ENCODE assay signal across 8 cellular contexts in the genomic region with DNA sequence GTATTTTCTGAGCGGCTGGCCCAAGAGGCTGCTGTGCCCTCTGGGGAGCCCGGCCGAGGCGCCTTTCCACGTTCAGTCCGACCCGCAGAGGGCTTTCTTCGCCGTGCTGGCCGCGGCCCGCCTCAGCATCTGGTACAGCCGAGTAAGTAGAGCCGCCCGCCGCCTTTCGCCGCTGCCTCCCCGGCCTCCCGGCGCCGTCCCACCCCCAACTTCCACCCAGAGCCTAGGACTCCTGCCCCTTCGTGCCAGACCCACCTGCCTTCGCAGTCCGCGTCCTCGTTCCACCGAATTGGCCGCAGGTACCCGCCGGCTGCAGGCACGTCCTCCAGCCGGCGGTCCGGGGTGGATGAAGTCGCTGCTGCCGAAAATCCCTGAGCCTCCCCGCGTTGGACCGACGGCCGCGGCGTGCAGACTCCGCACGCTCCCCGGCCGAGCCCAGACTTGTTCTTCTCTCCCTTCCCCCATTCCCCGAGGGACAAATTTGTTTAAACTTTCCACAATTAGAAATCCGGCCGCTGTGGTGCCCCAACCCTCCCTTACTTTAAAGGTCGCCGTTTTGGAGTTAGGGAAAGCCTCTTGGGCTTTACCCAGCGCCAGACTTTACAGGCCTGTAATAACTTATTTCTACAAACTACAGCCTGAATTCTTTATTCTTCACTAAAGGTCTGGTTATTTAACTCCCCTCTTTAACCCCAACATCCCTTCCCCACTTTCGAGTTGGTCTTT. TPM values are rescaled to one million over a fixed set of nuclear protein-coding genes. Genes with fewer than 3 reads are reported as not detected.
DNase-seq lines count a peak whose midpoint lies in the region; ATAC-seq and TF ChIP-seq lines count a peak whose summit lies in the region.

No MANE protein-coding gene starts in this region.

- H3K27me3 Mint-ChIP-seq in activated CD4-positive, alpha-beta memory T cell treated with anti-CD3 and anti-CD28 coated beads for 36 hours: no peaks in the 10 kb centered on the region

- H3K4me3 ChIP-seq in HCT116 (replicated peaks in 1 of 2; ENCODE audit: low read depth in 1 of 2, low read length in 2 of 2) (peak overlapping the region; percentile 72 to 93), endocrine pancreas (ENCODE audit: control insufficient read depth, insufficient read depth, low read length) (peak overlapping the region; percentile 95), stomach (peak overlapping the region; percentile 84 to 99 (median 94))

- H2AFZ ChIP-seq in HCT116 (ENCODE audit: low read depth, low read length, poor library complexity, severe bottlenecking): no peak overlapping the region

- peaks cover 7% of the 10 kb centered on the region for H3K36me3 Mint-ChIP-seq in activated CD4-positive, alpha-beta memory T cell treated with anti-CD3 and anti-CD28 coated beads for 36 hours

- H3K79me2 ChIP-seq in HCT116 (ENCODE audit: insufficient read depth, low read length): peaks cover 60% of the 10 kb centered on the region

- H3K27ac Mint-ChIP-seq in activated CD4-positive, alpha-beta memory T cell treated with anti-CD3 and anti-CD28 coated beads for 36 hours: peak overlapping the region; percentile 91

- H3K9ac ChIP-seq in HCT116 (ENCODE audit: low read length): peak overlapping the region; percentile 93
- peak overlapping the region; percentile 87 for H3K9ac ChIP-seq in endocrine pancreas (ENCODE audit: control insufficient read depth, insufficient read depth, low read length)

- 0 out of 2 replicates have a peak, but pooled peaks have one; percentile 1 for TF ChIP-seq RAD21 in HCT116 (IDR thresholded peaks at IDR 0.05; ENCODE audit: low read depth)

- intact Hi-C loops in HCT116 (cut with micrococcal nuclease) (loop anchor here (2.0 kb wide), 1 partner anchor 85 kb away; no protein-coding TSS in a partner anchor), stomach (cut with DNase I; ENCODE audit: low total_unique reads) (no loop called here)
- intact Hi-C loops in activated CD4-positive, alpha-beta memory T cell treated with anti-CD3 and anti-CD28 coated beads for 36 hours (cut with micrococcal nuclease): loop anchor here (1.0 to 5.0 kb wide), 10 partner anchors 21 to 952 kb away; a partner anchor contains a TSS

- H3K27ac ChIP-seq in HCT116 (ENCODE audit: low read depth, low read length): peak overlapping the region; percentile 92
- H3K27ac ChIP-seq in stomach: peak overlapping the region; percentile 97 to 99 (median 98)

- peaks cover 39 to 51% of the 10 kb centered on the region in 2 experiments for H3K4me1 ChIP-seq in HCT116 (ENCODE audit: control insufficient read depth in 1 of 2, insufficient read depth in 2 of 2, low read length in 2 of 2)
- peaks cover 8% of the 10 kb centered on the region for H3K4me1 ChIP-seq in endocrine pancreas (ENCODE audit: control insufficient read depth, insufficient read depth, low read length)
- peaks cover 24 to 77% (median 49%) of the 10 kb centered on the region in 4 donors for H3K4me1 ChIP-seq in stomach

- peak overlapping the region; percentile 98 for H3K4me3 Mint-ChIP-seq in activated CD4-positive, alpha-beta memory T cell treated with anti-CD3 and anti-CD28 coated beads for 36 hours

- TF ChIP-seq CTCF in GM10266 (IDR thresholded peaks at IDR 0.05; ENCODE audit: control insufficient read depth, insufficient read depth, low read depth, missing control alignments): no peak
- TF ChIP-seq CTCF in HCT116 (IDR thresholded peaks at IDR 0.05 in 2 of 3, conservative IDR thresholded peaks at IDR 0.05 in 1 of 3; ENCODE audit: borderline replicate concordance in 1 of 3, insufficient read depth in 1 of 3, low read depth in 2 of 3, low read length in 2 of 3): no peak
- no peak for TF ChIP-seq CTCF in stomach (IDR thresholded peaks at IDR 0.05)

- H3K27me3 ChIP-seq in HCT116 (ENCODE audit: insufficient read depth, low read length): no peaks in the 10 kb centered on the region
- H3K27me3 ChIP-seq in endocrine pancreas (ENCODE audit: control insufficient read depth, insufficient read depth, low read length): no peaks in the 10 kb centered on the region
- no peaks in the 10 kb centered on the region for H3K27me3 ChIP-seq in stomach

- H3K9me3 Mint-ChIP-seq in activated CD4-positive, alpha-beta memory T cell treated with anti-CD3 and anti-CD28 coated beads for 36 hours: no peaks in the 10 kb centered on the region

- RAD21 ChIA-PET in HCT116 (lab: Charles Lee; ENCODE audit: low non-redundant PET in 1 of 2, low total read pairs in 2 of 2, uncharacterized antibody in 2 of 2, unreplicated experiment in 2 of 2): no interaction called here

- TF ChIP-seq POLR2A in HCT116 (IDR thresholded peaks at IDR 0.05; ENCODE audit: borderline replicate concordance, extremely low read depth, insufficient read depth, insufficient read length): no peak
- TF ChIP-seq POLR2A in stomach (IDR thresholded peaks at IDR 0.05): no peak

- WGBS in stomach, 5 donors: 0 to 1% (median 0%) methylated on average over 32 to 55 of the region's 55 CpGs

- no peaks in the 10 kb centered on the region for H3K9me2 ChIP-seq in HCT116 (ENCODE audit: insufficient read depth)

- H3K4me2 ChIP-seq in HCT116 (ENCODE audit: low read length): peak overlapping the region; percentile 87

- CTCF ChIA-PET in HCT116 (lab: Charles Lee): interaction anchor here (1.3 kb wide), 1 partner anchor 29 kb away, joined by 5 read pairs; no protein-coding TSS in a partner anchor
- CTCF ChIA-PET in activated CD4-positive, alpha-beta memory T cell treated with anti-CD3 and anti-CD28 coated beads for 36 hours (lab: Charles Lee): interaction anchor here (0.6 to 1.4 kb wide), 5 partner anchors 15 to 204 kb away, joined by 3 to 7 read pairs (median 3); a partner anchor contains a TSS

- DNase-seq in GM10266 (ENCODE audit: extremely low spot score) (peak; percentile 27), HCT116 (ENCODE audit: low read depth, low spot score) (no peak), NCI-H146 treated with DMSO at 0.1 percent for 48 hours (lab: John Stamatoyannopoulos, UW; ENCODE audit: unreplicated experiment) (peak; percentile 36), midbrain (lab: John Stamatoyannopoulos, UW) (peak; percentile 39), stomach (peak; percentile 55), 8988T (no peak)
- peak; percentile 60 for DNase-seq in activated CD4-positive, alpha-beta memory T cell treated with anti-CD3 and anti-CD28 coated beads for 36 hours

- peaks cover 62% of the 10 kb centered on the region for H3K4me1 Mint-ChIP-seq in activated CD4-positive, alpha-beta memory T cell treated with anti-CD3 and anti-CD28 coated beads for 36 hours (ENCODE audit: low read depth)

- POLR2A ChIA-PET in HCT116 (lab: Charles Lee): interaction anchor here (0.7 to 1.6 kb wide), 5 partner anchors 19 to 180 kb away, joined by 3 to 9 read pairs (median 6); a partner anchor contains a TSS
- POLR2A ChIA-PET in activated CD4-positive, alpha-beta memory T cell treated with anti-CD3 and anti-CD28 coated beads for 36 hours (lab: Charles Lee): interaction anchor here (0.6 to 2.4 kb wide), 6 partner anchors 21 to 378 kb away, joined by 3 to 16 read pairs (median 4); a partner anchor contains a TSS

- H4K20me1 ChIP-seq in HCT116 (ENCODE audit: insufficient read depth): no peaks in the 10 kb centered on the region

- TF ChIP-seq EP300 in stomach (IDR thresholded peaks at IDR 0.05): no peak

- peak; percentile 16 for ATAC-seq in HCT116

- no peaks in the 10 kb centered on the region for H3K36me3 ChIP-seq in HCT116 (ENCODE audit: control insufficient read depth in 1 of 2, insufficient read depth in 2 of 2, low read length in 2 of 2)
- H3K36me3 ChIP-seq in endocrine pancreas (ENCODE audit: control insufficient read depth, insufficient read depth, low read length): no peaks in the 10 kb centered on the region
- no peaks in the 10 kb centered on the region for H3K36me3 ChIP-seq in stomach

- H3K9me3 ChIP-seq in HCT116 (ENCODE audit: control insufficient read depth in 1 of 2, insufficient read depth in 1 of 2, low read depth in 1 of 2, low read length in 2 of 2) (no peaks in the 10 kb centered on the region), endocrine pancreas (ENCODE audit: control insufficient read depth, low read length) (no peaks in the 10 kb centered on the region), stomach (no peaks in the 10 kb centered on the region)

- BruUV-seq in HCT116 (replicated peaks; lab: Mats Ljungman, UMichigan): no TSS peak

TF ChIP-seq in HCT116, 20 proteins besides CTCF, POLR2A, EP300 and RAD21:
- TF ChIP-seq ZFX (IDR thresholded peaks at IDR 0.05) (0 out of 2 replicates have a peak, but pooled peaks have one; percentile 33), YY1 (IDR thresholded peaks at IDR 0.05; ENCODE audit: extremely low read depth, insufficient replicate concordance, low read depth, low read length) (no peak), EGR1 (IDR thresholded peaks at IDR 0.05; ENCODE audit: low read depth) (no peak), JUND (IDR thresholded peaks at IDR 0.05) (no peak)

RNA-seq across cellular contexts. Expression of a gene that starts 0.6 kb away (rescaled TPM):
- total RNA-seq in HCT116 (2021; ENCODE audit: unreplicated experiment): 25.5 TPM
- 16.1 and 17.1 TPM in 2 replicates for polyA plus RNA-seq in HCT116 (2012)
- total RNA-seq in activated CD4-positive, alpha-beta memory T cell treated with anti-CD3 and anti-CD28 coated beads for 36 hours: 10 to 100 TPM; 14.1 to 15.0 TPM
- 10 to 100 TPM in 4 of 5 donors, 1 to 10 TPM in 1; 6.4 to 67.9 (median 38.8) TPM for total RNA-seq in stomach
- polyA plus RNA-seq in stomach: 1 to 10 TPM; 3.2 to 3.8 (median 3.2) TPM

Comparison
In these comparisons a context has a peak if more than half of its experiments do, and no peak if none do; other contexts are left out.
1. DNase-seq: peak in GM10266 (single experiment), NCI-H146 treated with DMSO at 0.1 percent for 48 hours (single experiment), activated CD4-positive, alpha-beta memory T cell treated with anti-CD3 and anti-CD28 coated beads for 36 hours (single experiment), midbrain (single experiment) and stomach (single experiment); none in HCT116 (single experiment) and 8988T (single experiment).
2. Peak in every context shown above with its lines, with median percentiles within 50 percentile points of each other: H3K4me3 ChIP-seq.